8 cellular contexts compared by ENCODE assay signal in the genomic region with DNA sequence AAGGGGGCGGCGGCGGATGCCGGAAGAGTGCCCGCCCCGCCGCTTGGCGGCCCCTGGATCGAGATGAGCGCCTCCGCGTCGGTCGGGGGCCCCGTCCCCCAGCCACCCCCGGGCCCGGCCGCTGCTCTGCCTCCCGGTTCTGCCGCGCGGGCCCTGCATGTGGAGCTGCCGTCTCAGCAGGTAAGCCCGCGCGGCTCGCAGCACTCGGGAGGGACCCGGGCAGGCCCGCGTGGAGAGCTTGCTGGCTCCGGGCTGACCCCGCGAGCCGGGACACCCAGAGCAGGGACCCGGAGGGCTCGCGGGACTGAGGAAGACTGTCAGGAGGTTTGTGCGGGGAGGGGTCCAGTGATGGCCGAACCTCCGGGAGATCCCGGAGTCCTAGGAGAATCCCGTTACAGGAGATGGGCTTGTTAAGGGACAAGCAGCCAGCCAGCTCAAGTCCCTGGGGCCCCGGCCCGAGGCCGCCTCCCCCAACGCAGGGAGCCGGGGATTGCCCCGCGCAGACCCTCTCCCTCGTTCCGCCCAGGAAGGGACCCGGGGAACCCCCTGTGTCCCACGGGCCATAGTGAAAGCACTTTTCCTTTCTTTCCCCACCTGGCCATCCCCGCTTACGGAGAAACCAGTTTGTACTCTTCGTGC. TPM values are rescaled to one million over a fixed set of nuclear protein-coding genes. Genes with fewer than 3 reads are reported as not detected.
DNase-seq lines count a peak whose midpoint lies in the region; ATAC-seq and TF ChIP-seq lines count a peak whose summit lies in the region.

No MANE protein-coding gene starts in this region.

- peak overlapping the region; percentile 96 to 98 (median 97) for H3K27ac ChIP-seq in transverse colon

- peaks cover 0 to 32% (median 22%) of the 10 kb centered on the region in 4 donors for H3K4me1 ChIP-seq in transverse colon

- TF ChIP-seq POLR2A in transverse colon (IDR thresholded peaks at IDR 0.05), result peak; percentile 19

- POLR2A ChIA-PET in activated CD4-positive, alpha-beta memory T cell treated with anti-CD3 and anti-CD28 coated beads for 36 hours (lab: Charles Lee), result interaction anchor here (0.8 kb wide), 1 partner anchor 253 kb away, joined by 3 read pairs; no protein-coding TSS in a partner anchor

- no peak for TF ChIP-seq CTCF in nephron (IDR thresholded peaks at IDR 0.05; ENCODE audit: unreplicated experiment in 3 of 3)
- TF ChIP-seq CTCF in transverse colon (IDR thresholded peaks at IDR 0.05), result no peak

- peak overlapping the region; percentile 85 for H3K4me3 ChIP-seq in Jurkat, Clone E6-1 (ENCODE audit: low read length)
- peak overlapping the region; percentile 81 to 98 (median 92) for H3K4me3 ChIP-seq in transverse colon

- H3K9me3 Mint-ChIP-seq in activated CD4-positive, alpha-beta memory T cell treated with anti-CD3 and anti-CD28 coated beads for 36 hours, result no peaks in the 10 kb centered on the region
- no peaks in the 10 kb centered on the region for H3K9me3 Mint-ChIP-seq in nephron

- H3K4me1 Mint-ChIP-seq in activated CD4-positive, alpha-beta memory T cell treated with anti-CD3 and anti-CD28 coated beads for 36 hours (ENCODE audit: low read depth), result peaks cover 16% of the 10 kb centered on the region
- H3K4me1 Mint-ChIP-seq in nephron, result no peaks in the 10 kb centered on the region

- H3K9me3 ChIP-seq in transverse colon, result no peaks in the 10 kb centered on the region

- H3K27me3 ChIP-seq in transverse colon, result no peaks in the 10 kb centered on the region

- H3K27me3 Mint-ChIP-seq in activated CD4-positive, alpha-beta memory T cell treated with anti-CD3 and anti-CD28 coated beads for 36 hours, result no peaks in the 10 kb centered on the region
- H3K27me3 Mint-ChIP-seq in nephron (ENCODE audit: low read depth), result no peaks in the 10 kb centered on the region

- WGBS in transverse colon (ENCODE audit: low coverage in 1 of 2), 2 donors, result 1 to 4% methylated on average over 4 to 29 of the region's 57 CpGs

- H3K27ac Mint-ChIP-seq in activated CD4-positive, alpha-beta memory T cell treated with anti-CD3 and anti-CD28 coated beads for 36 hours, result peak overlapping the region; percentile 86
- H3K27ac Mint-ChIP-seq in nephron, result peak overlapping the region; percentile 66 to 94 (median 80)

- DNase-seq in DMS53 (lab: John Stamatoyannopoulos, UW) (peak; percentile 92), transverse colon (peak; percentile 46), MV-4-11 (lab: John Stamatoyannopoulos, UW) (no peak)
- DNase-seq in Jurkat, Clone E6-1 (ENCODE audit: low read depth, low spot score), result no peak
- peak; percentile 56 for DNase-seq in activated CD4-positive, alpha-beta memory T cell treated with anti-CD3 and anti-CD28 coated beads for 36 hours

- intact Hi-C loops in activated CD4-positive, alpha-beta memory T cell treated with anti-CD3 and anti-CD28 coated beads for 36 hours (cut with micrococcal nuclease), result loop anchor here (1.0 to 10.0 kb wide), 5 partner anchors 48 to 629 kb away; a partner anchor contains a TSS
- intact Hi-C loops in transverse colon (cut with DNase I; ENCODE audit: low total_unique reads), result loop anchor here (5.0 kb wide), 1 partner anchor 253 kb away; a partner anchor contains a TSS

- H3K36me3 Mint-ChIP-seq in activated CD4-positive, alpha-beta memory T cell treated with anti-CD3 and anti-CD28 coated beads for 36 hours, result no peaks in the 10 kb centered on the region
- no peaks in the 10 kb centered on the region for H3K36me3 Mint-ChIP-seq in nephron (ENCODE audit: low read depth)

- no peak for TF ChIP-seq EP300 in transverse colon (IDR thresholded peaks at IDR 0.05; ENCODE audit: low read depth)

- no peaks in the 10 kb centered on the region for H3K36me3 ChIP-seq in transverse colon

- H3K4me3 Mint-ChIP-seq in activated CD4-positive, alpha-beta memory T cell treated with anti-CD3 and anti-CD28 coated beads for 36 hours, result peak overlapping the region; percentile 88
- peak overlapping the region; percentile 89 to 91 (median 90) for H3K4me3 Mint-ChIP-seq in nephron

- ATAC-seq in GM21526 (IDR thresholded peaks at IDR 0.05; ENCODE audit: low FRiP score, unreplicated experiment) (peak; percentile 25), esophagus mucosa (peak; percentile 31)

- in situ Hi-C loops in transverse colon (cut with MboI; ENCODE audit: low pct_ligation_motif_present in 1 of 4, low pct_unique_long_range_greater_than_20kb in 1 of 4, low sequenced_read_pairs in 3 of 4), result no loop called here

- CTCF ChIA-PET in activated CD4-positive, alpha-beta memory T cell treated with anti-CD3 and anti-CD28 coated beads for 36 hours (lab: Charles Lee), result interaction anchor here (1.0 to 5.0 kb wide), 5 partner anchors 9 to 337 kb away, joined by 3 to 50 read pairs (median 13); no protein-coding TSS in a partner anchor

RNA-seq across cellular contexts. Expression of a gene that starts 0.5 kb away (rescaled TPM):
- polyA plus RNA-seq in Jurkat, Clone E6-1 (2012; ENCODE audit: insufficient read depth, insufficient read length), result 10.2 TPM
- total RNA-seq in activated CD4-positive, alpha-beta memory T cell treated with anti-CD3 and anti-CD28 coated beads for 36 hours, result 10 to 100 TPM; 15.5 to 16.7 TPM
- total RNA-seq in esophagus mucosa (8.8 TPM), transverse colon (10 to 100 TPM; 12.7 to 34.6 (median 19.3) TPM)

RNA-seq across cellular contexts. Expression of a gene that starts 46.9 kb away (rescaled TPM):
- polyA plus RNA-seq in Jurkat, Clone E6-1 (2012; ENCODE audit: insufficient read depth, insufficient read length), result 15.8 TPM
- 1 to 10 TPM; 2.5 to 3.1 TPM for total RNA-seq in activated CD4-positive, alpha-beta memory T cell treated with anti-CD3 and anti-CD28 coated beads for 36 hours
- total RNA-seq in esophagus mucosa, result 12.4 TPM
- 1 to 10 TPM in 2 of 4 donors, not detected in 2; 3.3 to 3.7 TPM for total RNA-seq in transverse colon

Comparison
In these comparisons a context has a peak if more than half of its experiments do, and no peak if none do; other contexts are left out.
1. DNase-seq: peak in DMS53 (single experiment), activated CD4-positive, alpha-beta memory T cell treated with anti-CD3 and anti-CD28 coated beads for 36 hours (single experiment) and transverse colon (single experiment); none in Jurkat, Clone E6-1 (single experiment) and MV-4-11 (single experiment).